9 cellular contexts compared by ENCODE assay signal in genomic region chr16:55499951-55500350, GRCh38. TPM values are rescaled to one million over a fixed set of nuclear protein-coding genes. Genes with fewer than 3 reads are reported as not detected.
DNase-seq lines count a peak whose midpoint lies in the region; ATAC-seq and TF ChIP-seq lines count a peak whose summit lies in the region.
"Had no signal": no experiment of that assay in that cellular context is flagged by ENCODE, and none has a peak within 500 bp of the region (broad histone marks: within the 10 kb centered on the region; RNA-seq: fewer than 3 reads in every experiment).

No MANE protein-coding gene starts in this region.

- peaks cover 6% of the 10 kb centered on the region for H3F3A ChIP-seq in neural progenitor cell (ENCODE audit: low read depth)

- no peak overlapping the region for H3K9ac ChIP-seq in neural progenitor cell

- no peaks in the 10 kb centered on the region for H3K36me3 ChIP-seq in neural progenitor cell
- H3K36me3 ChIP-seq in effector memory CD4-positive, alpha-beta T cell (ENCODE audit: control insufficient read depth, insufficient read depth, low read length): no peaks in the 10 kb centered on the region

- H3K4me3 Mint-ChIP-seq in MCF 10A (ENCODE audit: unreplicated experiment): no peak overlapping the region
- H3K4me3 Mint-ChIP-seq in neural progenitor cell: peak overlapping the region; percentile 53
- H3K4me3 Mint-ChIP-seq: central memory CD8-positive, alpha-beta T cell had no signal

- DNase-seq in COLO829 (ENCODE audit: low spot score): peak; percentile 86
- DNase-seq in M059J (ENCODE audit: low read depth): peak; percentile 99
- DNase-seq in MCF 10A (ENCODE audit: unreplicated experiment): peak; percentile 49
- peak; percentile 49 for DNase-seq in neural progenitor cell (ENCODE audit: low spot score)
- no peak for DNase-seq in effector memory CD4-positive, alpha-beta T cell
- DNase-seq in NCI-H187 treated with DMSO at 0.1 percent for 48 hours (lab: John Stamatoyannopoulos, UW): no peak
- DNase-seq in superior temporal gyrus (ENCODE audit: extremely low spot score): no peak

- H3K4me1 Mint-ChIP-seq in MCF 10A (ENCODE audit: insufficient read depth, unreplicated experiment) (peaks cover 38% of the 10 kb centered on the region), neural progenitor cell (peaks cover 51% of the 10 kb centered on the region)
- H3K4me1 Mint-ChIP-seq: central memory CD8-positive, alpha-beta T cell had no signal

- TF ChIP-seq CTCF in MCF 10A (IDR thresholded peaks at IDR 0.05; ENCODE audit: unreplicated experiment) (no peak), neural progenitor cell (IDR thresholded peaks at IDR 0.05) (no peak)

- CTCF ChIA-PET in MCF 10A (lab: Yijun Ruan, JAX): interaction anchor here (0.7 to 6.4 kb wide), 6 partner anchors 14 to 203 kb away, joined by 3 to 53 read pairs (median 4); no protein-coding TSS in a partner anchor

- no peak overlapping the region for H3K4me3 ChIP-seq in neural progenitor cell
- no peak overlapping the region for H3K4me3 ChIP-seq in effector memory CD4-positive, alpha-beta T cell (ENCODE audit: insufficient read depth, low read depth, low read length, poor library complexity, severe bottlenecking)

- H3K79me2 ChIP-seq in neural progenitor cell (ENCODE audit: low read depth): no peaks in the 10 kb centered on the region

- intact Hi-C loops in MCF 10A (cut with micrococcal nuclease): no loop called here

- H3K9me3 ChIP-seq in neural progenitor cell (ENCODE audit: low read depth): no peaks in the 10 kb centered on the region
- H3K9me3 ChIP-seq in effector memory CD4-positive, alpha-beta T cell (ENCODE audit: control insufficient read depth, low read length): no peaks in the 10 kb centered on the region

- no peak overlapping the region for H3K4me2 ChIP-seq in neural progenitor cell

- BruUV-seq in MCF 10A (replicated peaks; lab: Mats Ljungman, UMichigan): no TSS peak

- peak overlapping the region; percentile 57 for H3K27ac Mint-ChIP-seq in MCF 10A (ENCODE audit: low read depth, unreplicated experiment)
- H3K27ac Mint-ChIP-seq in neural progenitor cell: peak overlapping the region; percentile 93

- H3K27ac ChIP-seq in neural progenitor cell: no peak overlapping the region
- H3K27ac ChIP-seq in effector memory CD4-positive, alpha-beta T cell (ENCODE audit: insufficient read depth, low read length, poor library complexity, severe bottlenecking): no peak overlapping the region

- H3K9me3 Mint-ChIP-seq in MCF 10A (ENCODE audit: unreplicated experiment) (no peaks in the 10 kb centered on the region), neural progenitor cell (no peaks in the 10 kb centered on the region)
- H3K9me3 Mint-ChIP-seq: central memory CD8-positive, alpha-beta T cell had no signal

- H3K27me3 ChIP-seq in neural progenitor cell: no peaks in the 10 kb centered on the region
- no peaks in the 10 kb centered on the region for H3K27me3 ChIP-seq in effector memory CD4-positive, alpha-beta T cell (replicated peaks; ENCODE audit: control insufficient read depth, insufficient read depth, low read length, poor library complexity, severe bottlenecking)

- H2AFZ ChIP-seq in neural progenitor cell (replicated peaks): no peak overlapping the region

- no peaks in the 10 kb centered on the region for H3K27me3 Mint-ChIP-seq in MCF 10A (ENCODE audit: insufficient read depth, unreplicated experiment)
- H3K27me3 Mint-ChIP-seq in neural progenitor cell (ENCODE audit: insufficient read depth, low read depth): no peaks in the 10 kb centered on the region

- H4K20me1 ChIP-seq in neural progenitor cell (ENCODE audit: low read depth): no peaks in the 10 kb centered on the region

- peaks cover 10% of the 10 kb centered on the region for H3K4me1 ChIP-seq in neural progenitor cell
- H3K4me1 ChIP-seq in effector memory CD4-positive, alpha-beta T cell (ENCODE audit: control insufficient read depth, insufficient read depth, low read length, poor library complexity, severe bottlenecking): peaks cover 4% of the 10 kb centered on the region

- ATAC-seq in HG02870 (IDR thresholded peaks at IDR 0.05; ENCODE audit: unreplicated experiment): no peak

- POLR2A ChIA-PET in MCF 10A (lab: Yijun Ruan, JAX): interaction anchor here (0.6 to 1.0 kb wide), 3 partner anchors 28 to 832 kb away, joined by 3 to 4 read pairs (median 3); no protein-coding TSS in a partner anchor

- H3K36me3 Mint-ChIP-seq in MCF 10A (ENCODE audit: insufficient read depth, unreplicated experiment): no peaks in the 10 kb centered on the region
- peaks cover 9% of the 10 kb centered on the region for H3K36me3 Mint-ChIP-seq in neural progenitor cell

RNA-seq across cellular contexts. Expression of gene LPCAT2, which starts 8.9 kb away (rescaled TPM):
- 29.1 and 32.2 TPM in 2 replicates for total RNA-seq in M059J (2014; rRNA removed; shearing (Covaris generic))
- total RNA-seq in MCF 10A (2022): 10.7 and 11.7 TPM in 2 replicates
- total RNA-seq in neural progenitor cell (ENCODE audit: low replicate concordance): 7.2 and 14.2 TPM in 2 replicates

RNA-seq across cellular contexts. Expression of gene MMP2, which starts 21.0 kb away (rescaled TPM):
- 108 and 198 TPM in 2 replicates for total RNA-seq in M059J (2014; rRNA removed; shearing (Covaris generic))
- 3.3 and 3.7 TPM in 2 replicates for total RNA-seq in MCF 10A (2022)
- total RNA-seq in neural progenitor cell (ENCODE audit: low replicate concordance): 18.3 and 23.1 TPM in 2 replicates

Comparison
In these comparisons a context has a peak if more than half of its experiments do, and no peak if none do; other contexts are left out.
1. DNase-seq: peak in COLO829 (single experiment), M059J (single experiment), MCF 10A (single experiment) and neural progenitor cell (single experiment); none in effector memory CD4-positive, alpha-beta T cell (0 of 3), NCI-H187 treated with DMSO at 0.1 percent for 48 hours (single experiment) and superior temporal gyrus (single experiment).